In the genomic region with DNA sequence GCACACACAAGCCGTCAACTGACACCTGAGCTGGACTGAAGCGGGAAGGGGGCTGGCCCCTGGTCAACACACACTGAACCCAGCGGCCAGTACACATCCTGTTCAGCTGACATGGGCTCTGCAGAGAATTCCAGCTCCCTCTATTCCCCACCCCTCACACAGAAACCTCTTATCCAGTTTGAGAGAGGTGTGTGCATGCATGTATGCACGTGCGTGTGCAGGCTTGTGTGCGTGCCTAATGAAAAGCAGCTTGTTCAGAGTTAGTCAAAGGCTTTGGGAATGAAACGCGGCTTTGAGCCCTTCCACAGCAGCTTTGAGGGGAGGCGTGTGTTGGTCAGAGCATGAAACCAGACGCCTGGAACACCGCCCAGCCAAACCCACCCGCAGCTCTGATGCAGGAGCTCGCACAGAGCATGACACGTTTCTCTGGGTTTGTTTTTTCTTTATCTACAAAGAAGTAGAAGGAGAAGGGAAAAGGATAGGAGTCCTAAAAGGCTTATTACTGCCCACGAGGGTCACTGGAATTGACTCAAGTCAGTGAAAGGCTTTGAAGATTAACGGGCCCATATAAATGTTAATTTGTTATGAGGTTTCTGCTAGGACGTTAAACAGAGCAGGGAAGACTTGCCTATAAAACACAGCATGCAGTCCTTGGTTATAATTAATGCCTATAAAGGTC, we compare ENCODE assay signal across 8 cellular contexts.
DNase-seq lines count a peak whose midpoint lies in the region; TF ChIP-seq lines count a peak whose summit lies in the region.

No MANE protein-coding gene starts in this region.

- POLR2A ChIA-PET in MCF 10A (lab: Yijun Ruan, JAX): interaction anchor here (0.7 to 1.6 kb wide), 5 partner anchors 10 to 465 kb away, joined by 3 to 4 read pairs (median 4); no protein-coding TSS in a partner anchor

- H3K36me3 Mint-ChIP-seq in MCF 10A (ENCODE audit: insufficient read depth, unreplicated experiment): peaks cover 6% of the 10 kb centered on the region

- CTCF ChIA-PET in MCF 10A (lab: Yijun Ruan, JAX): interaction anchor here (0.8 to 1.6 kb wide), 2 partner anchors 30 to 137 kb away, joined by 3 read pairs; no protein-coding TSS in a partner anchor

- no peak for TF ChIP-seq CTCF in MCF 10A (IDR thresholded peaks at IDR 0.05; ENCODE audit: unreplicated experiment)

- peak; percentile 41 for DNase-seq in AG08395 (ENCODE audit: low spot score)
- peak; percentile 91 for DNase-seq in NCI-H128 (lab: John Stamatoyannopoulos, UW; ENCODE audit: unreplicated experiment)
- peak; percentile 76 for DNase-seq in brain pericyte (ENCODE audit: low read depth, low spot score)
- peak; percentile 28 to 77 for DNase-seq in lung microvascular endothelial cell (ENCODE audit: low read depth in 2 of 2)
- DNase-seq in DMS114 treated with DMSO at 0.1 percent for 48 hours (lab: John Stamatoyannopoulos, UW; ENCODE audit: unreplicated experiment): no peak
- DNase-seq in activated naive CD4-positive, alpha-beta T cell treated with Interleukin-2 at 50 U/mL for 16 hours: no peak
- DNase-seq in activated gamma-delta T cell (lab: John Stamatoyannopoulos, UW): no peak
- DNase-seq in MCF 10A (ENCODE audit: unreplicated experiment): no peak

- BruUV-seq in MCF 10A (replicated peaks; lab: Mats Ljungman, UMichigan): no TSS peak

- intact Hi-C loops in MCF 10A (cut with micrococcal nuclease): no loop called here

- no peaks in the 10 kb centered on the region for H3K9me3 Mint-ChIP-seq in MCF 10A (ENCODE audit: unreplicated experiment)

- H3K4me1 Mint-ChIP-seq in MCF 10A (ENCODE audit: insufficient read depth, unreplicated experiment): peaks cover 46% of the 10 kb centered on the region

- H3K4me3 Mint-ChIP-seq in MCF 10A (ENCODE audit: unreplicated experiment): no peak overlapping the region

- no peak overlapping the region for H3K27ac Mint-ChIP-seq in MCF 10A (ENCODE audit: low read depth, unreplicated experiment)

- H3K27me3 Mint-ChIP-seq in MCF 10A (ENCODE audit: insufficient read depth, unreplicated experiment): no peaks in the 10 kb centered on the region

Comparison
In these comparisons a context has a peak if more than half of its experiments do, and no peak if none do; other contexts are left out.
1. DNase-seq: peak in AG08395 (single experiment), NCI-H128 (single experiment), brain pericyte (single experiment) and lung microvascular endothelial cell (2 of 2); none in DMS114 treated with DMSO at 0.1 percent for 48 hours (single experiment), activated naive CD4-positive, alpha-beta T cell treated with Interleukin-2 at 50 U/mL for 16 hours (single experiment), activated gamma-delta T cell (single experiment) and MCF 10A (single experiment).